1 cellular context compared by ENCODE assay signal in the genomic region with DNA sequence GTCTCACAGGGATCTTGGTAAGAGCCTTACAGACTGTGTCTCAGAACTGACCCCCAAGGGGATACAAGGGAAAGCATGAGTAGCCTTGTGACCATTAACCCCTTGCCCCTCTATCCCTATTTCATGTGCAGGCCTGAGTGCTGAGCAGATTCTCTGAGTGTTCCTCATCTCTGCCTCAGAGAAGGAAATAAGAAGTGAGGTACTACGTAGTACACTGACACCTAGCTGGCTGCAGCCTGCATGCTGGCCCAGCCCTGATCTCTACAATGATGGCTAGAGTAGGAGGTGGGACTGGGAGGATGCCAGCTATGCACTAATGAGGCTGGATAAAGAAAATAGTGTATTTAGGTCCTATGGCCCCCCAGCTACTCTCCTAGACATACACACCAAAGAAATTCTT.
TF ChIP-seq lines count a peak whose summit lies in the region.

No MANE protein-coding gene starts in this region.

TF ChIP-seq in GM23338, 12 proteins besides CTCF, POLR2A, EP300 and RAD21 (continued from another document):
- TF ChIP-seq, protein P1, sequence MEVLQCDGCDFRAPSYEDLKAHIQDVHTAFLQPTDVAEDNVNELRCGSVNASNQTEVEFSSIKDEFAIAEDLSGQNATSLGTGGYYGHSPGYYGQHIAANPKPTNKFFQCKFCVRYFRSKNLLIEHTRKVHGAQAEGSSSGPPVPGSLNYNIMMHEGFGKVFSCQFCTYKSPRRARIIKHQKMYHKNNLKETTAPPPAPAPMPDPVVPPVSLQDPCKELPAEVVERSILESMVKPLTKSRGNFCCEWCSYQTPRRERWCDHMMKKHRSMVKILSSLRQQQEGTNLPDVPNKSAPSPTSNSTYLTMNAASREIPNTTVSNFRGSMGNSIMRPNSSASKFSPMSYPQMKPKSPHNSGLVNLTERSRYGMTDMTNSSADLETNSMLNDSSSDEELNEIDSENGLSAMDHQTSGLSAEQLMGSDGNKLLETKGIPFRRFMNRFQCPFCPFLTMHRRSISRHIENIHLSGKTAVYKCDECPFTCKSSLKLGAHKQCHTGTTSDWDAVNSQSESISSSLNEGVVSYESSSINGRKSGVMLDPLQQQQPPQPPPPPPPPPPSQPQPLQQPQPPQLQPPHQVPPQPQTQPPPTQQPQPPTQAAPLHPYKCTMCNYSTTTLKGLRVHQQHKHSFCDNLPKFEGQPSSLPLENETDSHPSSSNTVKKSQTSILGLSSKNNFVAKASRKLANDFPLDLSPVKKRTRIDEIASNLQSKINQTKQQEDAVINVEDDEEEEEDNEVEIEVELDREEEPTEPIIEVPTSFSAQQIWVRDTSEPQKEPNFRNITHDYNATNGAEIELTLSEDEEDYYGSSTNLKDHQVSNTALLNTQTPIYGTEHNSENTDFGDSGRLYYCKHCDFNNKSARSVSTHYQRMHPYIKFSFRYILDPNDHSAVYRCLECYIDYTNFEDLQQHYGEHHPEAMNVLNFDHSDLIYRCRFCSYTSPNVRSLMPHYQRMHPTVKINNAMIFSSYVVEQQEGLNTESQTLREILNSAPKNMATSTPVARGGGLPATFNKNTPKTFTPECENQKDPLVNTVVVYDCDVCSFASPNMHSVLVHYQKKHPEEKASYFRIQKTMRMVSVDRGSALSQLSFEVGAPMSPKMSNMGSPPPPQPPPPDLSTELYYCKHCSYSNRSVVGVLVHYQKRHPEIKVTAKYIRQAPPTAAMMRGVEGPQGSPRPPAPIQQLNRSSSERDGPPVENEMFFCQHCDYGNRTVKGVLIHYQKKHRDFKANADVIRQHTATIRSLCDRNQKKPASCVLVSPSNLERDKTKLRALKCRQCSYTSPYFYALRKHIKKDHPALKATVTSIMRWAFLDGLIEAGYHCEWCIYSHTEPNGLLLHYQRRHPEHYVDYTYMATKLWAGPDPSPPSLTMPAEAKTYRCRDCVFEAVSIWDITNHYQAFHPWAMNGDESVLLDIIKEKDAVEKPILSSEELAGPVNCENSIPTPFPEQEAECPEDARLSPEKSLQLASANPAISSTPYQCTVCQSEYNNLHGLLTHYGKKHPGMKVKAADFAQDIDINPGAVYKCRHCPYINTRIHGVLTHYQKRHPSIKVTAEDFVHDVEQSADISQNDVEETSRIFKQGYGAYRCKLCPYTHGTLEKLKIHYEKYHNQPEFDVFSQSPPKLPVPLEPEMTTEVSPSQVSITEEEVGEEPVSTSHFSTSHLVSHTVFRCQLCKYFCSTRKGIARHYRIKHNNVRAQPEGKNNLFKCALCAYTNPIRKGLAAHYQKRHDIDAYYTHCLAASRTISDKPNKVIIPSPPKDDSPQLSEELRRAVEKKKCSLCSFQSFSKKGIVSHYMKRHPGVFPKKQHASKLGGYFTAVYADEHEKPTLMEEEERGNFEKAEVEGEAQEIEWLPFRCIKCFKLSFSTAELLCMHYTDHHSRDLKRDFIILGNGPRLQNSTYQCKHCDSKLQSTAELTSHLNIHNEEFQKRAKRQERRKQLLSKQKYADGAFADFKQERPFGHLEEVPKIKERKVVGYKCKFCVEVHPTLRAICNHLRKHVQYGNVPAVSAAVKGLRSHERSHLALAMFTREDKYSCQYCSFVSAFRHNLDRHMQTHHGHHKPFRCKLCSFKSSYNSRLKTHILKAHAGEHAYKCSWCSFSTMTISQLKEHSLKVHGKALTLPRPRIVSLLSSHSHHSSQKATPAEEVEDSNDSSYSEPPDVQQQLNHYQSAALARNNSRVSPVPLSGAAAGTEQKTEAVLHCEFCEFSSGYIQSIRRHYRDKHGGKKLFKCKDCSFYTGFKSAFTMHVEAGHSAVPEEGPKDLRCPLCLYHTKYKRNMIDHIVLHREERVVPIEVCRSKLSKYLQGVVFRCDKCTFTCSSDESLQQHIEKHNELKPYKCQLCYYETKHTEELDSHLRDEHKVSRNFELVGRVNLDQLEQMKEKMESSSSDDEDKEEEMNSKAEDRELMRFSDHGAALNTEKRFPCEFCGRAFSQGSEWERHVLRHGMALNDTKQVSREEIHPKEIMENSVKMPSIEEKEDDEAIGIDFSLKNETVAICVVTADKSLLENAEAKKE (CRISPR knock-in tag; IDR thresholded peaks at IDR 0.05): no peak
- no peak for TF ChIP-seq POLR2AphosphoS5 (IDR thresholded peaks at IDR 0.05; ENCODE audit: low read depth)
- TF ChIP-seq EZH2phosphoT487 (IDR thresholded peaks at IDR 0.05; ENCODE audit: unreplicated experiment): no peak
- no peak for TF ChIP-seq NANOG (IDR thresholded peaks at IDR 0.05; ENCODE audit: borderline replicate concordance)
- TF ChIP-seq, protein P2, sequence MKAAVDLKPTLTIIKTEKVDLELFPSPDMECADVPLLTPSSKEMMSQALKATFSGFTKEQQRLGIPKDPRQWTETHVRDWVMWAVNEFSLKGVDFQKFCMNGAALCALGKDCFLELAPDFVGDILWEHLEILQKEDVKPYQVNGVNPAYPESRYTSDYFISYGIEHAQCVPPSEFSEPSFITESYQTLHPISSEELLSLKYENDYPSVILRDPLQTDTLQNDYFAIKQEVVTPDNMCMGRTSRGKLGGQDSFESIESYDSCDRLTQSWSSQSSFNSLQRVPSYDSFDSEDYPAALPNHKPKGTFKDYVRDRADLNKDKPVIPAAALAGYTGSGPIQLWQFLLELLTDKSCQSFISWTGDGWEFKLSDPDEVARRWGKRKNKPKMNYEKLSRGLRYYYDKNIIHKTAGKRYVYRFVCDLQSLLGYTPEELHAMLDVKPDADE (IDR thresholded peaks at IDR 0.05): no peak
- TF ChIP-seq STAT1 (IDR thresholded peaks at IDR 0.05; ENCODE audit: unreplicated experiment): no peak
- TF ChIP-seq ZNF331 (CRISPR knock-in tag; IDR thresholded peaks at IDR 0.05; ENCODE audit: low read depth): no peak
TF ChIP-seq in GM23338: peak in this region for 0.
